In genomic region chr5:176319827-176320554, GRCh38 we compare ENCODE assay signal across 10 cellular contexts. TPM values are rescaled to one million over a fixed set of nuclear protein-coding genes. Genes with fewer than 3 reads are reported as not detected.
A peak's percentile ranks its signal among the peaks of the same experiment; 100 is the strongest.
DNase-seq lines count a peak whose midpoint lies in the region; ATAC-seq and TF ChIP-seq lines count a peak whose summit lies in the region.
"Had no signal": no experiment of that assay in that cellular context is flagged by ENCODE, and none has a peak within 500 bp of the region (broad histone marks: within the 10 kb centered on the region; RNA-seq: fewer than 3 reads in every experiment).

No MANE protein-coding gene starts in this region.

- peak; percentile 13 for TF ChIP-seq CTCF in astrocyte of the cerebellum (IDR thresholded peaks at IDR 0.05; ENCODE audit: low read depth, low read length, missing control alignments)

- DNase-seq in ELR (ENCODE audit: low read depth) (peak; percentile 32), Kasumi-1 (lab: John Stamatoyannopoulos, UW) (peak; percentile 30 to 47), astrocyte of the cerebellum (ENCODE audit: low read depth) (no peak), left lobe of liver (ENCODE audit: low spot score) (no peak), glomerular visceral epithelial cell (ENCODE audit: extremely low spot score) (no peak), DMS 273 treated with DMSO at 0.1 percent for 48 hours (lab: John Stamatoyannopoulos, UW) (no peak), NCI-H2196 treated with DMSO at 0.1 percent for 48 hours (lab: John Stamatoyannopoulos, UW; ENCODE audit: unreplicated experiment) (no peak)
- DNase-seq in activated CD8-positive, alpha-beta memory T cell treated with anti-CD3 and anti-CD28 coated beads, Interleukin-2, amount 50 U/mL, for 48 hours = no peak
- DNase-seq: activated CD4-positive, alpha-beta T cell treated with anti-CD3 and anti-CD28 coated beads, Interleukin-2, amount 10 ng/mL, durations not matched to agents 24 days and 14 days; GF-D8 had no signal

- peak; percentile 73 for ATAC-seq in left lobe of liver

- H3K4me3 ChIP-seq in astrocyte of the cerebellum (ENCODE audit: low read depth, low read length) = no peak overlapping the region

- in situ Hi-C loops in astrocyte of the cerebellum (cut with HindIII; ENCODE audit: low sequenced_read_pairs) = no loop called here

RNA-seq across cellular contexts. Expression of gene KIAA1191, which starts 41.6 kb away (rescaled TPM):
- total RNA-seq in left lobe of liver = 51.9 TPM

RNA-seq across cellular contexts. Expression of gene ARL10, which starts 45.3 kb away (rescaled TPM):
- total RNA-seq in left lobe of liver = 1.8 TPM

Comparison
In these comparisons a context has a peak if more than half of its experiments do, and no peak if none do; other contexts are left out.
1. DNase-seq: peak in ELR (single experiment) and Kasumi-1 (2 of 2); none in astrocyte of the cerebellum (single experiment), left lobe of liver (single experiment), glomerular visceral epithelial cell (single experiment), activated CD8-positive, alpha-beta memory T cell treated with anti-CD3 and anti-CD28 coated beads, Interleukin-2, amount 50 U/mL, for 48 hours (single experiment), DMS 273 treated with DMSO at 0.1 percent for 48 hours (single experiment) and NCI-H2196 treated with DMSO at 0.1 percent for 48 hours (single experiment).